In the genomic region with DNA sequence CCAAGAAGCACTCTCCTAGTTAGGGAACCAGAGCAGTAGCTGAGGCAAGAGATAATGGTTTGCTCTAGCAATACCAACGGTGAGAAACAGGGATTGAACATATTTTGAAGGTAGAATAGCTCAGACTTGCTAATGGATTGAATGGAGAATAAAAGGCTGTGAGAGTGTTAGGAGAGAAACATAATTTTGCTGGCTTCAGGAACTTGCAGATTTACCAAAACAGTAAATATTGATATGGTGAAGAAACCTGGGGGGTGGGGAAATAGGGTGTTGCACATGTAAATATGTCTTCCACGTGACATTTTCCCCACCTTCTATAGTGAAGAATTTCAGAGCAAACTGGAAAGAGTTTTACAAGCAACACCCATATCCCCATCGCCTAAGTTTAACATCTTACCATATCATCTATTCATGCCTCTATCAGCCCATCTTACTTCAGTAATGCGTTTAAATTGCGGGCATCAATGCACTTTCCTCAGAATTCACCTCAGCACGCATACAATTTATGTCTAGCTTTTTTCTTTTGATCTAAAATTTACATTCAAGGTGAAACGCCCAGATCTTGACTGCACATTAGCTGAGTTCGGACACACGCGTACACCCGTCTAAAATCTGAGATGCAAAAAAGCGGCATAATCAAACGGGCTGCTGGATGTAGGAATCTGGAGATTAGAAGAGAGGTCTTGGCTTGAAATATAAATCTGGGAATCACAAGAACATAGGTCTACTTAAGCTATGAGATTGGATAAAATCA, we compare ENCODE assay signal across 1 cellular context.
TF ChIP-seq lines count a peak whose summit lies in the region.

No MANE protein-coding gene starts in this region.

TF ChIP-seq in IMR-90, 13 proteins besides CTCF, POLR2A, EP300 and RAD21 (continued from another document):
- TF ChIP-seq, protein P1, sequence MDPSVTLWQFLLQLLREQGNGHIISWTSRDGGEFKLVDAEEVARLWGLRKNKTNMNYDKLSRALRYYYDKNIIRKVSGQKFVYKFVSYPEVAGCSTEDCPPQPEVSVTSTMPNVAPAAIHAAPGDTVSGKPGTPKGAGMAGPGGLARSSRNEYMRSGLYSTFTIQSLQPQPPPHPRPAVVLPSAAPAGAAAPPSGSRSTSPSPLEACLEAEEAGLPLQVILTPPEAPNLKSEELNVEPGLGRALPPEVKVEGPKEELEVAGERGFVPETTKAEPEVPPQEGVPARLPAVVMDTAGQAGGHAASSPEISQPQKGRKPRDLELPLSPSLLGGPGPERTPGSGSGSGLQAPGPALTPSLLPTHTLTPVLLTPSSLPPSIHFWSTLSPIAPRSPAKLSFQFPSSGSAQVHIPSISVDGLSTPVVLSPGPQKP (IDR thresholded peaks at IDR 0.05; ENCODE audit: borderline replicate concordance, low read depth, low read length), result no peak
- no peak for TF ChIP-seq USF2 (IDR thresholded peaks at IDR 0.05; ENCODE audit: low read depth, low read length)
- no peak for TF ChIP-seq MAFK (IDR thresholded peaks at IDR 0.05; ENCODE audit: low read depth, low read length)
- no peak for TF ChIP-seq FOS (IDR thresholded peaks at IDR 0.05; ENCODE audit: low read depth, low read length)
- TF ChIP-seq RCOR1 (IDR thresholded peaks at IDR 0.05; ENCODE audit: insufficient replicate concordance, low read length), result no peak
- TF ChIP-seq SMC3 (IDR thresholded peaks at IDR 0.05; ENCODE audit: low read depth, low read length), result no peak
- TF ChIP-seq MXI1 (IDR thresholded peaks at IDR 0.05; ENCODE audit: borderline replicate concordance, low read depth, low read length), result no peak
